8 cellular contexts compared by ENCODE assay signal in the genomic region with DNA sequence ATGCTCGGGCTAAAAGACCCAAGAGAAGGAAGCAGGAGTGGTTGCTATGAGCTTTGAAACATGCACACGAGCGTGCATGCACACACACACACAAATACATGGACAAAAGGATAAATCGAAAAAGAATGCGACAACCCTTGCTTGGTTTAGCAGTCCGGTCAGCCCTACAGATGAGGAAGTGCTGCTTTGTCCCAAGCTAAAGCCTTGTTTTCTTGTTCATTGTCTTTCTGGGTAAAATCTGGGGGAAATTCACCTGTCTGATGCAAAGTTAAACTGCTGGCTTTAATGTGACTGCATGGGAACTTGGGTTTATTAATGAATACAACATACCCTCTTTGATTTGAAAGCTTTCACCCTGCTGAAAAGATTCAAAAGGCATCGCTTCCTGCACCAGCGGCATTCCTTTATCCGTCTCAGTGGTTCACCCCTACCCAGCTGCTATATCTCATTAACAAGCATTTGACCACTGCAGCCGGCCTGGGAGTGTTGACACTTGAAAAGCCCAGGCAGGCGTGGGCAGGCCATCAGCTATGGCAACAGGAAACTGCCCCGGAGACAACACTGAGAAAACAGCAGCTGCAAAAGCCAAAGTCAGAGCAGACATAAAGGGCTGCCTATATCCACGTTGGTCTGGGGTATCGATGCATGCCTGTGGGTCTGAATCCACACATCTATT.
DNase-seq lines count a peak whose midpoint lies in the region; ATAC-seq, FAIRE-seq and TF ChIP-seq lines count a peak whose summit lies in the region.

No MANE protein-coding gene starts in this region.

- intact Hi-C loops in GM12878 (cut with micrococcal nuclease; ENCODE audit: unreplicated experiment) (no loop called here), thyroid gland (cut with DNase I) (no loop called here)

- H3K9ac ChIP-seq in GM12878 (ENCODE audit: control insufficient read depth, insufficient read depth, low read length) = no peak overlapping the region

- CTCF ChIA-PET in GM12878 (lab: Yijun Ruan, JAX) = interaction anchor here (0.7 to 1.9 kb wide), 8 partner anchors 16 to 809 kb away, joined by 3 to 5 read pairs (median 4); no protein-coding TSS in a partner anchor

- H3K27ac ChIP-seq in GM12878 (ENCODE audit: control insufficient read depth, insufficient read depth) = no peak overlapping the region
- H3K27ac ChIP-seq in thyroid gland = no peak overlapping the region

- no peaks in the 10 kb centered on the region for H3K27me3 ChIP-seq in GM12878 (replicated peaks in 1 of 2; ENCODE audit: control insufficient read depth in 2 of 2, insufficient read depth in 2 of 2, low read length in 1 of 2)
- H3K27me3 ChIP-seq in thyroid gland = no peaks in the 10 kb centered on the region

- DNase-seq in NCI-H1417 treated with DMSO at 0.1 percent for 48 hours (lab: John Stamatoyannopoulos, UW) (peak; percentile 78), GM12878 (ENCODE audit: low read depth, low spot score) (no peak), iris pigment epithelial cell (ENCODE audit: low read depth) (peak; percentile 65), thyroid gland (peak; percentile 74 to 79), NCI-H187 treated with DMSO at 0.1 percent for 48 hours (lab: John Stamatoyannopoulos, UW) (no peak)
- DNase-seq in stimulated activated CD8-positive, alpha-beta memory T cell treated with anti-CD3 and anti-CD28 coated beads, Interleukin-4, amount 100 ng/mL, for 48 hours = no peak

- no peak for FAIRE-seq in GM12878 (lab: Jason Lieb, UNC)

- no peak for TF ChIP-seq RAD21 in GM12878 (IDR thresholded peaks at IDR 0.05; ENCODE audit: insufficient read depth, low read depth, low read length)

- in situ Hi-C loops in GM12878 (cut with MboI) = loop anchor here (5.0 kb wide), 1 partner anchor 580 kb away; no protein-coding TSS in a partner anchor

- ATAC-seq in GM12878 (peak; percentile 88), GM19463 (IDR thresholded peaks at IDR 0.05; ENCODE audit: unreplicated experiment) (no peak), GM21717 (IDR thresholded peaks at IDR 0.05; ENCODE audit: unreplicated experiment) (no peak)

- peak in 1 of 2 experiments; percentile 62; a peak in 1 of 4 replicates for TF ChIP-seq EP300 in GM12878 (IDR thresholded peaks at IDR 0.05; ENCODE audit: borderline replicate concordance in 1 of 2, control insufficient read depth in 1 of 2, low read depth in 2 of 2, low read length in 2 of 2)

- POLR2A ChIA-PET in GM12878 (lab: Charles Lee) = interaction anchor here (0.7 kb wide), 1 partner anchor 137 kb away, joined by 3 read pairs; no protein-coding TSS in a partner anchor

- WGBS in GM12878 (ENCODE audit: insufficient coverage, insufficient replicate concordance, low lambda C conversion rate, missing lambda C conversion rate) = 46% methylated on average over 14 of the region's 14 CpGs
- WGBS in thyroid gland, 2 donors = 44 to 46% methylated on average over 13 to 14 of the region's 14 CpGs

- BruUV-seq in GM12878 (replicated peaks; lab: Mats Ljungman, UMichigan) = no TSS peak

- H3K36me3 ChIP-seq in GM12878 (ENCODE audit: control insufficient read depth in 2 of 2, insufficient read depth in 2 of 2, low read length in 1 of 2) (no peaks in the 10 kb centered on the region), thyroid gland (no peaks in the 10 kb centered on the region)

- no peaks in the 10 kb centered on the region for H3K9me3 ChIP-seq in GM12878 (replicated peaks; ENCODE audit: control insufficient read depth, insufficient read depth, low read length)
- no peaks in the 10 kb centered on the region for H3K9me3 ChIP-seq in thyroid gland

- SMC1A ChIA-PET in GM12878 (lab: Charles Lee; ENCODE audit: uncharacterized antibody, unreplicated experiment) = interaction anchor here (0.7 to 2.9 kb wide), 27 partner anchors 10 to 1235 kb away, joined by 3 to 21 read pairs (median 4); no protein-coding TSS in a partner anchor

- no peaks in the 10 kb centered on the region for H4K20me1 ChIP-seq in GM12878 (ENCODE audit: control insufficient read depth, insufficient read depth)

- no peak overlapping the region for H3K4me2 ChIP-seq in GM12878 (ENCODE audit: control insufficient read depth, insufficient read depth)

- no peak for TF ChIP-seq POLR2A in GM12878 (IDR thresholded peaks at IDR 0.05; ENCODE audit: low read depth, low read length)
- no peak for TF ChIP-seq POLR2A in thyroid gland (IDR thresholded peaks at IDR 0.05)

- H3K4me1 ChIP-seq in GM12878 (ENCODE audit: control insufficient read depth, insufficient read depth, low read length) (no peaks in the 10 kb centered on the region), thyroid gland (peaks cover 10 to 19% of the 10 kb centered on the region in 2 donors)

- RAD21 ChIA-PET in GM12878 (lab: Charles Lee; ENCODE audit: unreplicated experiment) = interaction anchor here (0.9 to 2.5 kb wide), 10 partner anchors 10 to 559 kb away, joined by 3 to 32 read pairs (median 4); partner anchors contain the start of gene SPRY2

- TF ChIP-seq CTCF in GM12878 (IDR thresholded peaks at IDR 0.05 in 2 of 3, conservative IDR thresholded peaks at IDR 0.05 in 1 of 3; ENCODE audit: control insufficient read depth in 2 of 3, extremely low read depth in 1 of 3, insufficient read depth in 1 of 3, low read depth in 3 of 3, low read length in 3 of 3) (no peak), thyroid gland (IDR thresholded peaks at IDR 0.05) (no peak)

- no peaks in the 10 kb centered on the region for H3K79me2 ChIP-seq in GM12878 (ENCODE audit: control insufficient read depth, insufficient read depth, low read length)

- H3K4me3 ChIP-seq in GM12878 (no peak overlapping the region), thyroid gland (replicated peaks in 1 of 3) (no peak overlapping the region)

- no peak overlapping the region for H2AFZ ChIP-seq in GM12878 (ENCODE audit: control insufficient read depth, low read depth, low read length)

TF ChIP-seq in GM12878, 131 proteins besides CTCF, POLR2A, EP300 and RAD21 (continues in another document):
- TF ChIP-seq ATF7 (IDR thresholded peaks at IDR 0.05; ENCODE audit: low read depth) = no peak
- TF ChIP-seq RAD51 (IDR thresholded peaks at IDR 0.05) = no peak
- TF ChIP-seq TARDBP (IDR thresholded peaks at IDR 0.05; ENCODE audit: borderline replicate concordance) = no peak
- no peak for TF ChIP-seq KDM1A (IDR thresholded peaks at IDR 0.05; ENCODE audit: borderline replicate concordance)
- TF ChIP-seq PBX3 (IDR thresholded peaks at IDR 0.05; ENCODE audit: insufficient replicate concordance, low read depth, low read length) = no peak
- no peak for TF ChIP-seq SREBF2 (IDR thresholded peaks at IDR 0.05; ENCODE audit: low read length)
- TF ChIP-seq IKZF1 (conservative IDR thresholded peaks at IDR 0.05) = peak; percentile 80
- TF ChIP-seq CHD2 (IDR thresholded peaks at IDR 0.05; ENCODE audit: borderline replicate concordance, low read depth, low read length) = peak; percentile 39; the same call in 1 of the 2 replicates
- TF ChIP-seq PML (IDR thresholded peaks at IDR 0.05; ENCODE audit: low read length) = no peak
- no peak for TF ChIP-seq HCFC1 (IDR thresholded peaks at IDR 0.05; ENCODE audit: low read length)
- no peak for TF ChIP-seq TCF3 (IDR thresholded peaks at IDR 0.05; ENCODE audit: borderline replicate concordance, insufficient read depth, low read depth, low read length)
- no peak for TF ChIP-seq ZNF622 (IDR thresholded peaks at IDR 0.05)
- TF ChIP-seq ZBTB40 (IDR thresholded peaks at IDR 0.05; ENCODE audit: borderline replicate concordance) = no peak
- peak; percentile 24; the same call in 1 of the 2 replicates for TF ChIP-seq NR2F1 (conservative IDR thresholded peaks at IDR 0.05)
- TF ChIP-seq IKZF2 (IDR thresholded peaks at IDR 0.05) = peak; percentile 72 to 77; a peak in 2 of 4 replicates
- no peak; a peak in 1 of 4 replicates for TF ChIP-seq BHLHE40 (IDR thresholded peaks at IDR 0.05; ENCODE audit: borderline replicate concordance in 1 of 2, low read depth in 2 of 2, low read length in 1 of 2)
- TF ChIP-seq NBN (IDR thresholded peaks at IDR 0.05) = 0 out of 2 replicates have a peak, but pooled peaks have one; percentile 22
- TF ChIP-seq MXI1 (IDR thresholded peaks at IDR 0.05; ENCODE audit: low read depth, low read length) = peak; percentile 50; the same call in 1 of the 2 replicates

Comparison
In these comparisons a context has a peak if more than half of its experiments do, and no peak if none do; other contexts are left out.
1. DNase-seq: peak in NCI-H1417 treated with DMSO at 0.1 percent for 48 hours (single experiment), iris pigment epithelial cell (single experiment) and thyroid gland (2 of 2); none in GM12878 (single experiment), NCI-H187 treated with DMSO at 0.1 percent for 48 hours (single experiment) and stimulated activated CD8-positive, alpha-beta memory T cell treated with anti-CD3 and anti-CD28 coated beads, Interleukin-4, amount 100 ng/mL, for 48 hours (single experiment).